ENCODE assay signal across 1 cellular context in genomic region chr11:100739636-100740035, GRCh38.
TF ChIP-seq lines count a peak whose summit lies in the region.

No MANE protein-coding gene starts in this region.

TF ChIP-seq in A549, 52 proteins besides CTCF, POLR2A, EP300 and RAD21 (continued from another document):
- no peak for TF ChIP-seq TP53 (CRISPR knock-in tag; IDR thresholded peaks at IDR 0.05)
TF ChIP-seq in A549: peak in this region for 2.
